Comparison of ENCODE assay signal across 2 cellular contexts in genomic region chr1:246566808-246567154, GRCh38.
TF ChIP-seq lines count a peak whose summit lies in the region.

No MANE protein-coding gene starts in this region.

TF ChIP-seq in GM23338, 12 proteins besides CTCF, POLR2A, EP300 and RAD21:
- TF ChIP-seq NANOG (IDR thresholded peaks at IDR 0.05; ENCODE audit: borderline replicate concordance) (no peak), CREB1 (CRISPR knock-in tag; IDR thresholded peaks at IDR 0.05; ENCODE audit: low read depth) (no peak), EZH2 (IDR thresholded peaks at IDR 0.05; ENCODE audit: low read depth, unreplicated experiment) (no peak), ZNF114 (CRISPR knock-in tag; IDR thresholded peaks at IDR 0.05) (no peak), REST (IDR thresholded peaks at IDR 0.05; ENCODE audit: unreplicated experiment) (no peak), JUNB (IDR thresholded peaks at IDR 0.05; ENCODE audit: unreplicated experiment) (no peak), STAT1 (IDR thresholded peaks at IDR 0.05; ENCODE audit: unreplicated experiment) (no peak), ETS1 (IDR thresholded peaks at IDR 0.05) (no peak), ZNF331 (CRISPR knock-in tag; IDR thresholded peaks at IDR 0.05; ENCODE audit: low read depth) (no peak)

TF ChIP-seq in HepG2, 621 proteins besides CTCF, POLR2A, EP300 and RAD21 (continues in another document):
- TF ChIP-seq ZBTB7A (CRISPR knock-in tag; IDR thresholded peaks at IDR 0.05) (no peak), CENPBD1 (CRISPR knock-in tag; IDR thresholded peaks at IDR 0.05; ENCODE audit: borderline replicate concordance, low read depth) (no peak), ZNF543 (CRISPR knock-in tag; IDR thresholded peaks at IDR 0.05) (no peak), ZNF790 (CRISPR knock-in tag; IDR thresholded peaks at IDR 0.05; ENCODE audit: borderline replicate concordance) (no peak), MXD1 (CRISPR knock-in tag; IDR thresholded peaks at IDR 0.05) (peak; percentile 2; the same call in 1 of the 2 replicates), CBX5 (CRISPR knock-in tag; IDR thresholded peaks at IDR 0.05; ENCODE audit: borderline replicate concordance) (no peak), ZNF770 (CRISPR knock-in tag; IDR thresholded peaks at IDR 0.05) (peak; percentile 27; the same call in 1 of the 2 replicates), ZBTB38 (CRISPR knock-in tag; IDR thresholded peaks at IDR 0.05) (no peak), ZNF326 (CRISPR knock-in tag; IDR thresholded peaks at IDR 0.05; ENCODE audit: borderline replicate concordance) (no peak), NFE2L2 (IDR thresholded peaks at IDR 0.05; ENCODE audit: low read length) (no peak), IRF9 (CRISPR knock-in tag; IDR thresholded peaks at IDR 0.05; ENCODE audit: borderline replicate concordance) (no peak), HNRNPH1 (optimal IDR thresholded peaks at IDR 0.05; ENCODE audit: low read depth, low read length) (no peak), SP140L (CRISPR knock-in tag; IDR thresholded peaks at IDR 0.05; ENCODE audit: borderline replicate concordance) (no peak), ZNF484 (CRISPR knock-in tag; IDR thresholded peaks at IDR 0.05; ENCODE audit: borderline replicate concordance, low read depth) (no peak), KLF12 (CRISPR knock-in tag; IDR thresholded peaks at IDR 0.05; ENCODE audit: borderline replicate concordance) (no peak), TFDP2 (CRISPR knock-in tag; IDR thresholded peaks at IDR 0.05) (no peak), NRL (CRISPR knock-in tag; IDR thresholded peaks at IDR 0.05; ENCODE audit: borderline replicate concordance) (no peak), ZNF143 (CRISPR knock-in tag; IDR thresholded peaks at IDR 0.05) (no peak), GATA4 (IDR thresholded peaks at IDR 0.05; ENCODE audit: borderline replicate concordance, low read depth) (no peak), ZNF678 (CRISPR knock-in tag; IDR thresholded peaks at IDR 0.05) (no peak), ZNF180 (CRISPR knock-in tag; IDR thresholded peaks at IDR 0.05; ENCODE audit: borderline replicate concordance, low read depth) (no peak), BCL6 (CRISPR knock-in tag; IDR thresholded peaks at IDR 0.05) (no peak), ARNT (IDR thresholded peaks at IDR 0.05) (no peak), SP2 (CRISPR knock-in tag; IDR thresholded peaks at IDR 0.05) (no peak), ZNF317 (CRISPR knock-in tag; IDR thresholded peaks at IDR 0.05) (no peak), ATF5 (CRISPR knock-in tag; IDR thresholded peaks at IDR 0.05; ENCODE audit: low read depth) (no peak), ZHX2 (IDR thresholded peaks at IDR 0.05; ENCODE audit: low read depth) (no peak), ZHX2 (CRISPR knock-in tag; IDR thresholded peaks at IDR 0.05; ENCODE audit: borderline replicate concordance) (no peak), PRDM4 (CRISPR knock-in tag; IDR thresholded peaks at IDR 0.05; ENCODE audit: borderline replicate concordance) (no peak), PATZ1 (CRISPR knock-in tag; IDR thresholded peaks at IDR 0.05) (peak; percentile 61), ZNF234 (CRISPR knock-in tag; conservative IDR thresholded peaks at IDR 0.05) (no peak), SALL2 (CRISPR knock-in tag; IDR thresholded peaks at IDR 0.05) (no peak), FOXP4 (CRISPR knock-in tag; IDR thresholded peaks at IDR 0.05) (no peak), POGZ (CRISPR knock-in tag; IDR thresholded peaks at IDR 0.05) (no peak), ZKSCAN8 (CRISPR knock-in tag; IDR thresholded peaks at IDR 0.05; ENCODE audit: borderline replicate concordance) (no peak), EED (CRISPR knock-in tag; IDR thresholded peaks at IDR 0.05) (no peak), HOXA3 (CRISPR knock-in tag; IDR thresholded peaks at IDR 0.05) (no peak), ZNF740 (CRISPR knock-in tag; IDR thresholded peaks at IDR 0.05) (peak; percentile 80), PPARG (CRISPR knock-in tag; conservative IDR thresholded peaks at IDR 0.05) (no peak), ZNF557 (CRISPR knock-in tag; IDR thresholded peaks at IDR 0.05) (no peak)
